26 cellular contexts compared by ENCODE assay signal in genomic region chr10:84370268-84370667, GRCh38.
"Had no signal": no experiment of that assay in that cellular context is flagged by ENCODE, and none has a peak within 500 bp of the region (broad histone marks: within the 10 kb centered on the region; RNA-seq: fewer than 3 reads in every experiment).

No MANE protein-coding gene starts in this region.

- DNase-seq: activated B cell treated with CpG ODN at 0.5 μM for 24 hours; activated CD4-positive, alpha-beta T cell treated with anti-CD3 and anti-CD28 coated beads for 1 hour; activated CD4-positive, alpha-beta T cell treated with anti-CD3 and anti-CD28 coated beads, Interleukin-2, amount 10 ng/mL, durations not matched to agents 24 days and 14 days; activated CD4-positive, alpha-beta T cell treated with anti-CD3 and anti-CD28 coated beads, Interleukin-2, amount 50 U/mL, for 48 hours; activated CD8-positive, alpha-beta memory T cell treated with anti-CD3 and anti-CD28 coated beads, Interleukin-2, amount 10 ng/mL, durations not matched to agents 7 days and 5 days; activated gamma-delta T cell; activated naive CD4-positive, alpha-beta T cell treated with anti-CD3 and anti-CD28 coated beads, Interleukin-2, amount 10 ng/mL, durations not matched to agents 7 days and 5 days; activated T-cell treated with anti-CD3 and anti-CD28 coated beads, Interleukin-2, amount 50 U/mL, for 24 hours; amygdala; Kasumi-1; NCI-H1092; NCI-H1417; NCI-H1930; NCI-H2171; NCI-H226; NCI-H526; NCI-H82; Peyer's patch; SHP77; T-helper 9 cell had no signal

- H3K27ac Mint-ChIP-seq: activated B cell treated with CpG ODN at 0.5 μM for 24 hours; activated CD4-positive, alpha-beta T cell treated with anti-CD3 and anti-CD28 coated beads, Interleukin-2, amount 10 ng/mL, durations not matched to agents 24 days and 14 days; activated CD8-positive, alpha-beta memory T cell treated with anti-CD3 and anti-CD28 coated beads, Interleukin-2, amount 10 ng/mL, durations not matched to agents 7 days and 5 days; activated naive CD4-positive, alpha-beta T cell treated with anti-CD3 and anti-CD28 coated beads, Interleukin-2, amount 10 ng/mL, durations not matched to agents 7 days and 5 days; activated T-helper 17 cell treated with anti-CD3 and anti-CD28 coated beads, Interleukin-2, amount 50 U/mL, for 72 hours; brain; T-helper 1 cell treated with Interleukin-12 subunit alpha and Interleukin-12 subunit beta and Interleukin-4 antibody, amounts not matched to agents 30 μg/mL and 1 μg/mL, for 36 hours had no signal

- FAIRE-seq: astrocyte had no signal

- ATAC-seq: activated CD8-positive, alpha-beta memory T cell treated with anti-CD3 and anti-CD28 coated beads, Interleukin-2, amount 10 ng/mL, durations not matched to agents 7 days and 5 days; activated T-helper 17 cell treated with anti-CD3 and anti-CD28 coated beads, Interleukin-2, amount 50 U/mL, for 72 hours had no signal

- H3K27ac ChIP-seq: cardiac muscle cell, Peyer's patch, RWPE1 had no signal

- H3K27me3 ChIP-seq: cardiac muscle cell, Peyer's patch had no signal

- H3K9me3 Mint-ChIP-seq: activated CD4-positive, alpha-beta T cell treated with anti-CD3 and anti-CD28 coated beads, Interleukin-2, amount 10 ng/mL, durations not matched to agents 24 days and 14 days; activated naive CD4-positive, alpha-beta T cell treated with anti-CD3 and anti-CD28 coated beads, Interleukin-2, amount 10 ng/mL, durations not matched to agents 7 days and 5 days; activated T-helper 17 cell treated with anti-CD3 and anti-CD28 coated beads, Interleukin-2, amount 50 U/mL, for 72 hours; T-helper 1 cell treated with Interleukin-12 subunit alpha and Interleukin-12 subunit beta and Interleukin-4 antibody, amounts not matched to agents 30 μg/mL and 1 μg/mL, for 36 hours had no signal

- H3K27me3 Mint-ChIP-seq: activated B cell treated with CpG ODN at 0.5 μM for 24 hours; activated CD4-positive, alpha-beta T cell treated with anti-CD3 and anti-CD28 coated beads, Interleukin-2, amount 10 ng/mL, durations not matched to agents 24 days and 14 days; activated CD8-positive, alpha-beta memory T cell treated with anti-CD3 and anti-CD28 coated beads, Interleukin-2, amount 10 ng/mL, durations not matched to agents 7 days and 5 days; activated naive CD4-positive, alpha-beta T cell treated with anti-CD3 and anti-CD28 coated beads, Interleukin-2, amount 10 ng/mL, durations not matched to agents 7 days and 5 days; activated T-cell treated with anti-CD3 and anti-CD28 coated beads, Interleukin-2, amount 50 U/mL, for 24 hours; activated T-helper 17 cell treated with anti-CD3 and anti-CD28 coated beads, Interleukin-2, amount 50 U/mL, for 72 hours had no signal

- H3K9me3 ChIP-seq: Peyer's patch had no signal

- H3K4me3 ChIP-seq: cardiac muscle cell, Peyer's patch had no signal

- H3K4me3 Mint-ChIP-seq: activated B cell treated with CpG ODN at 0.5 μM for 24 hours; activated CD4-positive, alpha-beta T cell treated with anti-CD3 and anti-CD28 coated beads, Interleukin-2, amount 10 ng/mL, durations not matched to agents 24 days and 14 days; activated CD8-positive, alpha-beta memory T cell treated with anti-CD3 and anti-CD28 coated beads, Interleukin-2, amount 10 ng/mL, durations not matched to agents 7 days and 5 days; activated naive CD4-positive, alpha-beta T cell treated with anti-CD3 and anti-CD28 coated beads, Interleukin-2, amount 10 ng/mL, durations not matched to agents 7 days and 5 days; activated T-cell treated with anti-CD3 and anti-CD28 coated beads, Interleukin-2, amount 50 U/mL, for 24 hours; activated T-helper 17 cell treated with anti-CD3 and anti-CD28 coated beads, Interleukin-2, amount 50 U/mL, for 72 hours; brain; T-helper 1 cell treated with Interleukin-12 subunit alpha and Interleukin-12 subunit beta and Interleukin-4 antibody, amounts not matched to agents 30 μg/mL and 1 μg/mL, for 36 hours had no signal
